In genomic region chr11:3841426-3842304, GRCh38 we compare ENCODE assay signal across 1 cellular context.
TF ChIP-seq lines count a peak whose summit lies in the region.

No MANE protein-coding gene starts in this region.

TF ChIP-seq in H1, 55 proteins besides CTCF, POLR2A, EP300 and RAD21:
- TF ChIP-seq TBP (IDR thresholded peaks at IDR 0.05; ENCODE audit: low read depth, low read length) = peak; percentile 29; the same call in 1 of the 2 replicates
- TF ChIP-seq E2F6 (IDR thresholded peaks at IDR 0.05) = peak; percentile 92
- TF ChIP-seq TAF1 (IDR thresholded peaks at IDR 0.05; ENCODE audit: low read depth, low read length) = peak; percentile 55; the same call in 1 of the 2 replicates
- peak; percentile 27 to 84; a peak in 1 of 4 replicates for TF ChIP-seq HDAC2 (IDR thresholded peaks at IDR 0.05; ENCODE audit: borderline replicate concordance in 1 of 2, low read depth in 2 of 2, low read length in 2 of 2)
- TF ChIP-seq KDM4A (IDR thresholded peaks at IDR 0.05; ENCODE audit: low read depth, low read length, severe bottlenecking) = peak; percentile 50
- TF ChIP-seq MAX (IDR thresholded peaks at IDR 0.05) = peak; percentile 95
- TF ChIP-seq SIN3A (conservative IDR thresholded peaks at IDR 0.05 in 1 of 2, IDR thresholded peaks at IDR 0.05 in 1 of 2; ENCODE audit: low read depth in 1 of 2, low read length in 2 of 2) = peak; percentile 61 to 72; a peak in 2 of 4 replicates
- peak; percentile 12 for TF ChIP-seq ASH2L (IDR thresholded peaks at IDR 0.05; ENCODE audit: low read length)
- peak; percentile 30; the same call in 1 of the 2 replicates for TF ChIP-seq JUND (IDR thresholded peaks at IDR 0.05; ENCODE audit: low read length)
- TF ChIP-seq SP4 (IDR thresholded peaks at IDR 0.05; ENCODE audit: low read length) = no peak
- TF ChIP-seq CBX5 (IDR thresholded peaks at IDR 0.05; ENCODE audit: low read depth, low read length) = no peak
